8 cellular contexts compared by ENCODE assay signal in genomic region chr1:39574646-39575045, GRCh38.
DNase-seq lines count a peak whose midpoint lies in the region; ATAC-seq, FAIRE-seq and TF ChIP-seq lines count a peak whose summit lies in the region.

No MANE protein-coding gene starts in this region.

- peak overlapping the region; percentile 85 for H3K4me2 ChIP-seq in OCI-LY3 (ENCODE audit: low read length)

- peaks cover 26 to 31% of the 10 kb centered on the region in 2 donors for H3K4me1 Mint-ChIP-seq in effector memory CD8-positive, alpha-beta T cell (ENCODE audit: low read depth in 2 of 2)

- H3K27me3 ChIP-seq in OCI-LY3 (ENCODE audit: low read depth, low read length) (no peaks in the 10 kb centered on the region), mucosa of rectum (ENCODE audit: control insufficient read depth in 2 of 2, insufficient read depth in 2 of 2, low read length in 2 of 2) (no peaks in the 10 kb centered on the region)

- peak overlapping the region; percentile 57 for H3K4me3 ChIP-seq in GM12865 (ENCODE audit: low read depth, low read length)
- H3K4me3 ChIP-seq in OCI-LY3 (ENCODE audit: low read length): peak overlapping the region; percentile 80
- H3K4me3 ChIP-seq in mucosa of rectum (ENCODE audit: low read length in 2 of 2): peak overlapping the region; percentile 82 to 85

- no peaks in the 10 kb centered on the region for H3K9me3 Mint-ChIP-seq in effector memory CD8-positive, alpha-beta T cell

- H4K20me1 ChIP-seq in OCI-LY3 (ENCODE audit: insufficient read depth, low read length): peaks cover 45% of the 10 kb centered on the region

- peaks cover 58% of the 10 kb centered on the region for H3K36me3 Mint-ChIP-seq in effector memory CD8-positive, alpha-beta T cell (ENCODE audit: insufficient read depth)

- H3K9ac ChIP-seq in OCI-LY3 (ENCODE audit: low read length): peak overlapping the region; percentile 98
- H3K9ac ChIP-seq in mucosa of rectum (ENCODE audit: low read depth in 1 of 2, low read length in 2 of 2): peak overlapping the region; percentile 72 to 83

- H3K4me3 Mint-ChIP-seq in effector memory CD8-positive, alpha-beta T cell: peak overlapping the region; percentile 91 to 92

- H3K27me3 Mint-ChIP-seq in effector memory CD8-positive, alpha-beta T cell: no peaks in the 10 kb centered on the region

- ATAC-seq in effector memory CD8-positive, alpha-beta T cell (replicated peaks): no peak
- ATAC-seq in GM21528 (IDR thresholded peaks at IDR 0.05; ENCODE audit: low FRiP score, unreplicated experiment) (no peak), HG03469 (IDR thresholded peaks at IDR 0.05; ENCODE audit: unreplicated experiment) (no peak)

- H2AFZ ChIP-seq in OCI-LY3 (ENCODE audit: low read depth, low read length): no peak overlapping the region

- peaks cover 67% of the 10 kb centered on the region for H3K79me2 ChIP-seq in OCI-LY3 (ENCODE audit: low read length)

- TF ChIP-seq CTCF in GM12865 (IDR thresholded peaks at IDR 0.05; ENCODE audit: insufficient read depth, low read depth, low read length, missing control alignments): no peak
- TF ChIP-seq CTCF in OCI-LY3 (IDR thresholded peaks at IDR 0.05; ENCODE audit: low read depth, low read length): no peak
- TF ChIP-seq CTCF in D721Med (IDR thresholded peaks at IDR 0.05; ENCODE audit: insufficient read depth, missing control alignments): no peak

- FAIRE-seq in D721Med (lab: Jason Lieb, UNC): no peak

- no peaks in the 10 kb centered on the region for H3K9me3 ChIP-seq in OCI-LY3 (ENCODE audit: insufficient read depth, low read length)
- H3K9me3 ChIP-seq in mucosa of rectum (ENCODE audit: control insufficient read depth in 2 of 2, low read length in 2 of 2): no peaks in the 10 kb centered on the region

- H3K27ac ChIP-seq in OCI-LY3 (ENCODE audit: low read length): no peak overlapping the region; the same call in 1 of the 2 replicates
- peak overlapping the region; percentile 72 to 73 for H3K27ac ChIP-seq in mucosa of rectum (ENCODE audit: low read depth in 2 of 2, low read length in 2 of 2)

- DNase-seq in GM12865 (ENCODE audit: low read depth): no peak
- no peak for DNase-seq in effector memory CD8-positive, alpha-beta T cell
- no peak for DNase-seq in GDM1 (lab: John Stamatoyannopoulos, UW)
- no peak for DNase-seq in D721Med (ENCODE audit: insufficient read length, low spot score)

- H3K36me3 ChIP-seq in OCI-LY3 (replicated peaks; ENCODE audit: low read depth, low read length) (peaks cover 50% of the 10 kb centered on the region), mucosa of rectum (ENCODE audit: control insufficient read depth in 2 of 2, insufficient read depth in 2 of 2, low read length in 2 of 2) (peaks cover 38 to 42% of the 10 kb centered on the region in 2 donors)

- H3K4me1 ChIP-seq in OCI-LY3 (ENCODE audit: low read length): peaks cover 20% of the 10 kb centered on the region
- H3K4me1 ChIP-seq in mucosa of rectum (ENCODE audit: control insufficient read depth in 2 of 2, insufficient read depth in 2 of 2, low read length in 2 of 2): peaks cover 20 to 24% of the 10 kb centered on the region in 2 donors

- H3K27ac Mint-ChIP-seq in effector memory CD8-positive, alpha-beta T cell: peak overlapping the region; percentile 92
